15 cellular contexts compared by ENCODE assay signal in genomic region chr2:96252526-96252925, GRCh38. TPM values are rescaled to one million over a fixed set of nuclear protein-coding genes. Genes with fewer than 3 reads are reported as not detected.
DNase-seq lines count a peak whose midpoint lies in the region; ATAC-seq lines count a peak whose summit lies in the region.
"Had no signal": no experiment of that assay in that cellular context is flagged by ENCODE, and none has a peak within 500 bp of the region (broad histone marks: within the 10 kb centered on the region; RNA-seq: fewer than 3 reads in every experiment).

No MANE protein-coding gene starts in this region.

- H3K27ac Mint-ChIP-seq in activated naive CD4-positive, alpha-beta T cell treated with anti-CD3 and anti-CD28 coated beads for 36 hours, result peak overlapping the region; percentile 62
- peak overlapping the region; percentile 15 for H3K27ac Mint-ChIP-seq in activated T-helper 1 cell treated with anti-CD3 and anti-CD28 coated beads, Interleukin-12 subunit alpha, Interleukin-12 subunit beta, Interleukin-2, Interleukin-4 antibody, amounts not matched to agents 30 ng/mL and 10 ng/mL and 1 ng/mL, durations not matched to agents 14 hours and 24 hours and 36 hours
- H3K27ac Mint-ChIP-seq in stimulated activated effector memory CD8-positive, alpha-beta T cell treated with anti-CD3 and anti-CD28 coated beads, Interleukin-12 subunit alpha, Interleukin-12 subunit beta, amount 100 ng/mL, for 72 hours, result peak overlapping the region; percentile 87

- ATAC-seq in right cardiac atrium, result peak; percentile 1 to 12
- ATAC-seq in stimulated activated effector memory CD8-positive, alpha-beta T cell treated with anti-CD3 and anti-CD28 coated beads, Interleukin-12 subunit alpha, Interleukin-12 subunit beta, amount 100 ng/mL, for 72 hours, result peak; percentile 36

- peak overlapping the region; percentile 78 for H3K27ac ChIP-seq in right cardiac atrium (ENCODE audit: low read length)
- H3K27ac ChIP-seq: A549, upper lobe of right lung had no signal

- H3K4me3 ChIP-seq in right cardiac atrium (ENCODE audit: low read length), result no peak overlapping the region
- H3K4me3 ChIP-seq: A549, upper lobe of right lung had no signal

- intact Hi-C loops in activated naive CD4-positive, alpha-beta T cell treated with anti-CD3 and anti-CD28 coated beads for 36 hours (cut with micrococcal nuclease), result no loop called here
- intact Hi-C loops in activated T-helper 1 cell treated with anti-CD3 and anti-CD28 coated beads, Interleukin-12 subunit alpha, Interleukin-12 subunit beta, Interleukin-2, Interleukin-4 antibody, amounts not matched to agents 30 ng/mL and 10 ng/mL and 1 ng/mL, durations not matched to agents 14 hours and 24 hours and 36 hours (cut with micrococcal nuclease), result no loop called here
- intact Hi-C loops in right cardiac atrium (cut with DNase I), result loop anchor here in 1 of 4 donors (5.0 kb wide), 1 partner anchor 45 kb away; the partner anchor contains the start of gene STARD7

- peaks cover 29% of the 10 kb centered on the region for H3K4me1 Mint-ChIP-seq in activated naive CD4-positive, alpha-beta T cell treated with anti-CD3 and anti-CD28 coated beads for 36 hours (ENCODE audit: low read depth)
- peaks cover 35% of the 10 kb centered on the region for H3K4me1 Mint-ChIP-seq in activated T-helper 1 cell treated with anti-CD3 and anti-CD28 coated beads, Interleukin-12 subunit alpha, Interleukin-12 subunit beta, Interleukin-2, Interleukin-4 antibody, amounts not matched to agents 30 ng/mL and 10 ng/mL and 1 ng/mL, durations not matched to agents 14 hours and 24 hours and 36 hours (ENCODE audit: low read depth)
- peaks cover 19% of the 10 kb centered on the region for H3K4me1 Mint-ChIP-seq in stimulated activated effector memory CD8-positive, alpha-beta T cell treated with anti-CD3 and anti-CD28 coated beads, Interleukin-12 subunit alpha, Interleukin-12 subunit beta, amount 100 ng/mL, for 72 hours

- H3K9me3 Mint-ChIP-seq in activated naive CD4-positive, alpha-beta T cell treated with anti-CD3 and anti-CD28 coated beads for 36 hours, result no peaks in the 10 kb centered on the region
- H3K9me3 Mint-ChIP-seq in activated T-helper 1 cell treated with anti-CD3 and anti-CD28 coated beads, Interleukin-12 subunit alpha, Interleukin-12 subunit beta, Interleukin-2, Interleukin-4 antibody, amounts not matched to agents 30 ng/mL and 10 ng/mL and 1 ng/mL, durations not matched to agents 14 hours and 24 hours and 36 hours, result no peaks in the 10 kb centered on the region
- no peaks in the 10 kb centered on the region for H3K9me3 Mint-ChIP-seq in stimulated activated effector memory CD8-positive, alpha-beta T cell treated with anti-CD3 and anti-CD28 coated beads, Interleukin-12 subunit alpha, Interleukin-12 subunit beta, amount 100 ng/mL, for 72 hours
- H3K9me3 Mint-ChIP-seq: mesothelial cell of epicardium had no signal

- no peak overlapping the region for H3K4me3 Mint-ChIP-seq in activated naive CD4-positive, alpha-beta T cell treated with anti-CD3 and anti-CD28 coated beads for 36 hours
- no peak overlapping the region for H3K4me3 Mint-ChIP-seq in activated T-helper 1 cell treated with anti-CD3 and anti-CD28 coated beads, Interleukin-12 subunit alpha, Interleukin-12 subunit beta, Interleukin-2, Interleukin-4 antibody, amounts not matched to agents 30 ng/mL and 10 ng/mL and 1 ng/mL, durations not matched to agents 14 hours and 24 hours and 36 hours
- no peak overlapping the region for H3K4me3 Mint-ChIP-seq in stimulated activated effector memory CD8-positive, alpha-beta T cell treated with anti-CD3 and anti-CD28 coated beads, Interleukin-12 subunit alpha, Interleukin-12 subunit beta, amount 100 ng/mL, for 72 hours
- H3K4me3 Mint-ChIP-seq: mesothelial cell of epicardium had no signal

- H3K27me3 Mint-ChIP-seq in activated naive CD4-positive, alpha-beta T cell treated with anti-CD3 and anti-CD28 coated beads for 36 hours (ENCODE audit: low read depth), result no peaks in the 10 kb centered on the region
- H3K27me3 Mint-ChIP-seq in activated T-helper 1 cell treated with anti-CD3 and anti-CD28 coated beads, Interleukin-12 subunit alpha, Interleukin-12 subunit beta, Interleukin-2, Interleukin-4 antibody, amounts not matched to agents 30 ng/mL and 10 ng/mL and 1 ng/mL, durations not matched to agents 14 hours and 24 hours and 36 hours (ENCODE audit: insufficient read depth), result no peaks in the 10 kb centered on the region

- WGBS in right cardiac atrium, result 82% methylated on average over 8 of the region's 8 CpGs

- H3K36me3 Mint-ChIP-seq in activated naive CD4-positive, alpha-beta T cell treated with anti-CD3 and anti-CD28 coated beads for 36 hours (ENCODE audit: low read depth), result peaks cover 24% of the 10 kb centered on the region
- H3K36me3 Mint-ChIP-seq in activated T-helper 1 cell treated with anti-CD3 and anti-CD28 coated beads, Interleukin-12 subunit alpha, Interleukin-12 subunit beta, Interleukin-2, Interleukin-4 antibody, amounts not matched to agents 30 ng/mL and 10 ng/mL and 1 ng/mL, durations not matched to agents 14 hours and 24 hours and 36 hours (ENCODE audit: low read depth), result peaks cover 49% of the 10 kb centered on the region
- H3K36me3 Mint-ChIP-seq in stimulated activated effector memory CD8-positive, alpha-beta T cell treated with anti-CD3 and anti-CD28 coated beads, Interleukin-12 subunit alpha, Interleukin-12 subunit beta, amount 100 ng/mL, for 72 hours, result peaks cover 66% of the 10 kb centered on the region

- H3K9me3 ChIP-seq in right cardiac atrium (ENCODE audit: control insufficient read depth, low read length), result no peaks in the 10 kb centered on the region
- H3K9me3 ChIP-seq: A549, upper lobe of right lung had no signal

- DNase-seq in activated naive CD4-positive, alpha-beta T cell treated with anti-CD3 and anti-CD28 coated beads for 36 hours, result no peak
- no peak for DNase-seq in activated naive CD4-positive, alpha-beta T cell treated with anti-CD3 and anti-CD28 coated beads, Interleukin-2, amount 50 U/mL, for 16 hours
- no peak for DNase-seq in activated T-helper 1 cell treated with anti-CD3 and anti-CD28 coated beads, Interleukin-12 subunit alpha, Interleukin-12 subunit beta, Interleukin-2, Interleukin-4 antibody, amounts not matched to agents 30 ng/mL and 10 ng/mL and 1 ng/mL, durations not matched to agents 14 hours and 24 hours and 36 hours (ENCODE audit: low spot score)
- DNase-seq in right cardiac atrium, result no peak
- no peak for DNase-seq in stimulated activated effector memory CD8-positive, alpha-beta T cell treated with anti-CD3 and anti-CD28 coated beads, Interleukin-12 subunit alpha, Interleukin-12 subunit beta, amount 100 ng/mL, for 72 hours (ENCODE audit: low spot score in 2 of 2)
- DNase-seq in stimulated activated CD4-positive, alpha-beta T cell treated with anti-CD3 and anti-CD28 coated beads, Interleukin-4, amount 100 ng/mL, for 24 hours, result no peak
- no peak for DNase-seq in stimulated activated naive CD4-positive, alpha-beta T cell treated with Interleukin-2 at 50 U/mL for 16 hours (lab: John Stamatoyannopoulos, UW)
- no peak for DNase-seq in stimulated activated CD4-positive, alpha-beta T cell treated with anti-CD3 and anti-CD28 coated beads, Interleukin-4, amount 100 ng/mL, for 1 hour
- DNase-seq: DMS79 treated with DMSO at 0.1 percent for 48 hours, head of caudate nucleus, islet precursor cell, NCI-H69, upper lobe of right lung had no signal

- H3K4me1 ChIP-seq in right cardiac atrium (ENCODE audit: control insufficient read depth, insufficient read depth, low read length), result peaks cover 20% of the 10 kb centered on the region

- CTCF ChIA-PET in activated naive CD4-positive, alpha-beta T cell treated with anti-CD3 and anti-CD28 coated beads for 36 hours (lab: Charles Lee), result no interaction called here

- H3K27me3 ChIP-seq in right cardiac atrium (ENCODE audit: control insufficient read depth, insufficient read depth), result no peaks in the 10 kb centered on the region
- H3K27me3 ChIP-seq: upper lobe of right lung had no signal

RNA-seq across cellular contexts. Expression of gene TMEM127, which starts 13.3 kb away (rescaled TPM):
- 10 to 100 TPM; 12.9 to 16.1 TPM for total RNA-seq in activated naive CD4-positive, alpha-beta T cell treated with anti-CD3 and anti-CD28 coated beads for 36 hours
- 29.7 and 30.1 TPM in 2 replicates for total RNA-seq in activated T-helper 1 cell treated with anti-CD3 and anti-CD28 coated beads, Interleukin-12 subunit alpha, Interleukin-12 subunit beta, Interleukin-2, Interleukin-4 antibody, amounts not matched to agents 30 ng/mL and 10 ng/mL and 1 ng/mL, durations not matched to agents 14 hours and 24 hours and 36 hours
- 10 to 100 TPM; 77.8 to 90.0 (median 84.8) TPM for total RNA-seq in right cardiac atrium
- polyA plus RNA-seq in right cardiac atrium, result 37.0 TPM

RNA-seq across cellular contexts. Expression of gene CIAO1, which starts 13.5 kb away (rescaled TPM):
- 10 to 100 TPM; 59.9 to 62.2 TPM for total RNA-seq in activated naive CD4-positive, alpha-beta T cell treated with anti-CD3 and anti-CD28 coated beads for 36 hours
- 111 and 115 TPM in 2 replicates for total RNA-seq in activated T-helper 1 cell treated with anti-CD3 and anti-CD28 coated beads, Interleukin-12 subunit alpha, Interleukin-12 subunit beta, Interleukin-2, Interleukin-4 antibody, amounts not matched to agents 30 ng/mL and 10 ng/mL and 1 ng/mL, durations not matched to agents 14 hours and 24 hours and 36 hours
- total RNA-seq in right cardiac atrium, result 10 to 100 TPM; 52.2 to 60.5 (median 56.0) TPM
- polyA plus RNA-seq in right cardiac atrium, result 30.3 TPM

RNA-seq across cellular contexts. Expression of gene STARD7, which starts 43.9 kb away (rescaled TPM):
- total RNA-seq in activated naive CD4-positive, alpha-beta T cell treated with anti-CD3 and anti-CD28 coated beads for 36 hours, result 10 to 100 TPM; 84.7 to 87.6 TPM
- total RNA-seq in activated T-helper 1 cell treated with anti-CD3 and anti-CD28 coated beads, Interleukin-12 subunit alpha, Interleukin-12 subunit beta, Interleukin-2, Interleukin-4 antibody, amounts not matched to agents 30 ng/mL and 10 ng/mL and 1 ng/mL, durations not matched to agents 14 hours and 24 hours and 36 hours, result 216 and 229 TPM in 2 replicates
- total RNA-seq in right cardiac atrium, result 100 to 1,000 TPM; 142 to 184 (median 156) TPM
- 61.9 TPM for polyA plus RNA-seq in right cardiac atrium

RNA-seq across cellular contexts. Expression of gene SNRNP200, which starts 52.8 kb away (rescaled TPM):
- total RNA-seq in activated naive CD4-positive, alpha-beta T cell treated with anti-CD3 and anti-CD28 coated beads for 36 hours, result 100 to 1,000 TPM; 179 to 181 TPM
- total RNA-seq in activated T-helper 1 cell treated with anti-CD3 and anti-CD28 coated beads, Interleukin-12 subunit alpha, Interleukin-12 subunit beta, Interleukin-2, Interleukin-4 antibody, amounts not matched to agents 30 ng/mL and 10 ng/mL and 1 ng/mL, durations not matched to agents 14 hours and 24 hours and 36 hours, result 192 and 196 TPM in 2 replicates
- total RNA-seq in right cardiac atrium, result 10 to 100 TPM; 57.8 to 63.8 (median 60.4) TPM
- 41.1 TPM for polyA plus RNA-seq in right cardiac atrium

Comparison
In these comparisons a context has a peak if more than half of its experiments do, and no peak if none do; other contexts are left out.
1. H3K27ac Mint-ChIP-seq: peak in every context shown above with its lines; median percentile 87 in stimulated activated effector memory CD8-positive, alpha-beta T cell treated with anti-CD3 and anti-CD28 coated beads, Interleukin-12 subunit alpha, Interleukin-12 subunit beta, amount 100 ng/mL, for 72 hours; 62 in activated naive CD4-positive, alpha-beta T cell treated with anti-CD3 and anti-CD28 coated beads for 36 hours; 15 in activated T-helper 1 cell treated with anti-CD3 and anti-CD28 coated beads, Interleukin-12 subunit alpha, Interleukin-12 subunit beta, Interleukin-2, Interleukin-4 antibody, amounts not matched to agents 30 ng/mL and 10 ng/mL and 1 ng/mL, durations not matched to agents 14 hours and 24 hours and 36 hours.